ENCODE assay signal across 28 cellular contexts in genomic region chr17:15978606-15979005, GRCh38. TPM values are rescaled to one million over a fixed set of nuclear protein-coding genes. Genes with fewer than 3 reads are reported as not detected.
"Had no signal": no experiment of that assay in that cellular context is flagged by ENCODE, and none has a peak within 500 bp of the region (broad histone marks: within the 10 kb centered on the region; RNA-seq: fewer than 3 reads in every experiment).

No MANE protein-coding gene starts in this region.

- H3K36me3 ChIP-seq: neural progenitor cell had no signal

- H3K27ac Mint-ChIP-seq: mesothelial cell of epicardium; natural killer cell; nephron progenitor cell; neural progenitor cell; stimulated activated memory B cell treated with anti-CD40 and anti-IgM and Interleukin-4, amounts not matched to agents 10 μg/mL and 1 μg/mL and 100 μg/mL, for 72 hours; stimulated activated naive CD8-positive, alpha-beta T cell treated with anti-CD3 and anti-CD28 coated beads, Interleukin-15, amount 100 ng/mL, for 72 hours had no signal

- H2AFZ ChIP-seq: neural progenitor cell, parathyroid adenoma had no signal

- H3K9me3 Mint-ChIP-seq: naive B cell; natural killer cell; stimulated activated memory B cell treated with anti-CD40 and anti-IgM and Interleukin-4, amounts not matched to agents 10 μg/mL and 1 μg/mL and 100 μg/mL, for 72 hours; stimulated activated naive CD8-positive, alpha-beta T cell treated with anti-CD3 and anti-CD28 coated beads, Interleukin-15, amount 100 ng/mL, for 72 hours had no signal

- H3K4me1 ChIP-seq: left ventricle myocardium inferior, neural progenitor cell, parathyroid adenoma, psoas muscle, right atrium auricular region, testis, thyroid gland, upper lobe of right lung had no signal

- ATAC-seq: natural killer cell; psoas muscle; right lobe of liver; stimulated activated memory B cell treated with anti-CD40 and anti-IgM and Interleukin-4, amounts not matched to agents 10 μg/mL and 1 μg/mL and 100 μg/mL, for 72 hours; stimulated activated naive CD8-positive, alpha-beta T cell treated with anti-CD3 and anti-CD28 coated beads, Interleukin-15, amount 100 ng/mL, for 72 hours; upper lobe of right lung had no signal

- H3K4me1 Mint-ChIP-seq: mesothelial cell of epicardium, nephron progenitor cell had no signal

- H3K79me2 ChIP-seq: parathyroid adenoma had no signal

- H3K27ac ChIP-seq: left ventricle myocardium inferior, neural progenitor cell, neutrophil, parathyroid adenoma, psoas muscle, right atrium auricular region, right lobe of liver, testis, thyroid gland, transverse colon, upper lobe of right lung had no signal

- H3K4me3 Mint-ChIP-seq: mesothelial cell of epicardium; natural killer cell; nephron progenitor cell; neural progenitor cell; stimulated activated memory B cell treated with anti-CD40 and anti-IgM and Interleukin-4, amounts not matched to agents 10 μg/mL and 1 μg/mL and 100 μg/mL, for 72 hours; stimulated activated naive CD8-positive, alpha-beta T cell treated with anti-CD3 and anti-CD28 coated beads, Interleukin-15, amount 100 ng/mL, for 72 hours had no signal

- H3K4me3 ChIP-seq: left ventricle myocardium inferior, lung, neural progenitor cell, psoas muscle, right atrium auricular region, right lobe of liver, smooth muscle cell, testis, thyroid gland, transverse colon, upper lobe of right lung had no signal

- H3K4me2 ChIP-seq: neural progenitor cell, smooth muscle cell had no signal

- DNase-seq: islet precursor cell; left ventricle myocardium inferior; mesendoderm; naive B cell; natural killer cell; nephron progenitor cell; occipital lobe; psoas muscle; right lobe of liver; stimulated activated CD4-positive, alpha-beta T cell treated with anti-CD3 and anti-CD28 coated beads, Interleukin-1b, Interleukin-23, amount 100 ng/mL, for 48 hours; stimulated activated CD4-positive, alpha-beta T cell treated with anti-CD3 and anti-CD28 coated beads, Interleukin-2, amount 100 ng/mL, for 48 hours; stimulated activated CD4-positive, alpha-beta T cell treated with anti-CD3 and anti-CD28 coated beads, Interleukin-4, amount 100 ng/mL, for 4 hours; stimulated activated CD8-positive, alpha-beta memory T cell treated with anti-CD3 and anti-CD28 coated beads, Interleukin-4, amount 100 ng/mL, for 48 hours; stimulated activated naive CD4-positive, alpha-beta T cell treated with Interleukin-2 at 50 U/mL for 16 hours; stimulated activated naive CD8-positive, alpha-beta T cell treated with anti-CD3 and anti-CD28 coated beads, Interleukin-15, amount 100 ng/mL, for 72 hours; substantia nigra; testis; thyroid gland; transverse colon; upper lobe of right lung had no signal

- H3K27me3 Mint-ChIP-seq: naive B cell; stimulated activated memory B cell treated with anti-CD40 and anti-IgM and Interleukin-4, amounts not matched to agents 10 μg/mL and 1 μg/mL and 100 μg/mL, for 72 hours; stimulated activated naive CD8-positive, alpha-beta T cell treated with anti-CD3 and anti-CD28 coated beads, Interleukin-15, amount 100 ng/mL, for 72 hours had no signal

- H3K27me3 ChIP-seq: neural progenitor cell, neutrophil, right atrium auricular region, right lobe of liver, testis, thyroid gland, transverse colon, upper lobe of right lung had no signal

- H3K9me3 ChIP-seq: left ventricle myocardium inferior, neutrophil, psoas muscle, right atrium auricular region, right lobe of liver, testis, thyroid gland, transverse colon, upper lobe of right lung had no signal

RNA-seq across cellular contexts. Expression of gene ADORA2B, which starts 33.7 kb away (rescaled TPM):
- total RNA-seq: thyroid gland had no signal
